ENCODE assay signal across 21 cellular contexts in the genomic region with DNA sequence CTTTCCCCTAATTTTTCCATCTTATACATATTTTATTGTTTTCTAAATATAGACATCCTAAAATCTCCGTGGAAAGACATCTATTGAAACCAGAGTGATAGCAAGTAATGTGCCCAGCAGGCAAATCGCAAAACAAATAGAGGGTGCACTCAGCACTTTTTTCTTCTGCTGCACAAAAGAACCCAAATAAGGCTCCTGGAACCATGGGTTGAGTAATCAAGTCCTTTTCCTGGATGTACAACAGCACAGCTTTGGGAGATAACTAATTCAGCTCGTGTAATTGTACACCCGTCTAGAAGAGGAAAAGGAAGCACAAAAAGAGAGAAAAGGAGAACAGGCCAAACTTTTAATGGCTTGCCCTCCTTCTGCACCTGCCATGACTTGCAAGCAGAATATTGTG.
DNase-seq lines count a peak whose midpoint lies in the region; ATAC-seq and TF ChIP-seq lines count a peak whose summit lies in the region.
"Had no signal": no experiment of that assay in that cellular context is flagged by ENCODE, and none has a peak within 500 bp of the region (broad histone marks: within the 10 kb centered on the region; RNA-seq: fewer than 3 reads in every experiment).

No MANE protein-coding gene starts in this region.

- peaks cover 0 to 2% (median 0%) of the 10 kb centered on the region in 3 donors for H3K4me1 Mint-ChIP-seq in naive B cell
- H3K4me1 Mint-ChIP-seq: activated CD4-positive, alpha-beta memory T cell treated with anti-CD3 and anti-CD28 coated beads, Interleukin-2, amount 10 ng/mL, durations not matched to agents 7 days and 5 days; activated naive CD8-positive, alpha-beta T cell treated with anti-CD3 and anti-CD28 coated beads for 36 hours; CD4-positive, CD25-positive, alpha-beta regulatory T cell; immature natural killer cell; stimulated activated naive CD8-positive, alpha-beta T cell treated with anti-CD3 and anti-CD28 coated beads, Interleukin-15, amount 100 ng/mL, for 72 hours had no signal

- no peaks in the 10 kb centered on the region for H3K9me3 Mint-ChIP-seq in naive B cell
- H3K9me3 Mint-ChIP-seq: activated CD4-positive, alpha-beta memory T cell treated with anti-CD3 and anti-CD28 coated beads, Interleukin-2, amount 10 ng/mL, durations not matched to agents 7 days and 5 days; activated naive CD8-positive, alpha-beta T cell treated with anti-CD3 and anti-CD28 coated beads for 36 hours; activated T-cell treated with anti-CD3 and anti-CD28 coated beads, Interleukin-2, amount 50 U/mL, for 72 hours; immature natural killer cell; neural crest cell; stimulated activated naive CD8-positive, alpha-beta T cell treated with anti-CD3 and anti-CD28 coated beads, Interleukin-15, amount 100 ng/mL, for 72 hours had no signal

- no peaks in the 10 kb centered on the region for H3K27me3 Mint-ChIP-seq in naive B cell
- H3K27me3 Mint-ChIP-seq: activated CD4-positive, alpha-beta memory T cell treated with anti-CD3 and anti-CD28 coated beads, Interleukin-2, amount 10 ng/mL, durations not matched to agents 7 days and 5 days; activated naive CD8-positive, alpha-beta T cell treated with anti-CD3 and anti-CD28 coated beads for 36 hours; CD4-positive, CD25-positive, alpha-beta regulatory T cell had no signal

- DNase-seq in NCI-H1105 treated with DMSO at 0.1 percent for 48 hours (lab: John Stamatoyannopoulos, UW) (peak; percentile 35), NCI-H1105 (lab: John Stamatoyannopoulos, UW) (no peak), MV-4-11 (lab: John Stamatoyannopoulos, UW) (peak; percentile 19), choroid plexus epithelial cell (ENCODE audit: low read depth) (peak; percentile 33), naive B cell (no peak)
- no peak for DNase-seq in effector CD4-positive, alpha-beta T cell
- DNase-seq: activated CD4-positive, alpha-beta memory T cell treated with anti-CD3 and anti-CD28 coated beads, Interleukin-2, amount 10 ng/mL, durations not matched to agents 7 days and 5 days; activated naive CD8-positive, alpha-beta T cell treated with anti-CD3 and anti-CD28 coated beads for 36 hours; activated T-cell treated with anti-CD3 and anti-CD28 coated beads, Interleukin-2, amount 50 U/mL, for 72 hours; CD4-positive, CD25-positive, alpha-beta regulatory T cell; central memory CD4-positive, alpha-beta T cell; effector memory CD4-positive, alpha-beta T cell; immature natural killer cell; NCI-H1436; NCI-H524 treated with DMSO at 0.1 percent for 48 hours; retina; stimulated activated naive CD8-positive, alpha-beta T cell treated with anti-CD3 and anti-CD28 coated beads, Interleukin-15, amount 100 ng/mL, for 72 hours; upper lobe of left lung had no signal

- no peak overlapping the region for H3K4me3 Mint-ChIP-seq in naive B cell
- H3K4me3 Mint-ChIP-seq: activated CD4-positive, alpha-beta memory T cell treated with anti-CD3 and anti-CD28 coated beads, Interleukin-2, amount 10 ng/mL, durations not matched to agents 7 days and 5 days; activated naive CD8-positive, alpha-beta T cell treated with anti-CD3 and anti-CD28 coated beads for 36 hours; activated T-cell treated with anti-CD3 and anti-CD28 coated beads, Interleukin-2, amount 50 U/mL, for 72 hours; immature natural killer cell; neural crest cell; stimulated activated naive CD8-positive, alpha-beta T cell treated with anti-CD3 and anti-CD28 coated beads, Interleukin-15, amount 100 ng/mL, for 72 hours had no signal

- no peak for TF ChIP-seq CTCF in choroid plexus epithelial cell (conservative IDR thresholded peaks at IDR 0.05; ENCODE audit: low read depth, low read length)

- H3K27ac Mint-ChIP-seq in naive B cell, result peak overlapping the region in 4 of 6 donors; percentile 2 to 87 (median 16)
- H3K27ac Mint-ChIP-seq: activated CD4-positive, alpha-beta memory T cell treated with anti-CD3 and anti-CD28 coated beads, Interleukin-2, amount 10 ng/mL, durations not matched to agents 7 days and 5 days; activated naive CD8-positive, alpha-beta T cell treated with anti-CD3 and anti-CD28 coated beads for 36 hours; activated T-cell treated with anti-CD3 and anti-CD28 coated beads, Interleukin-2, amount 50 U/mL, for 72 hours; CD4-positive, CD25-positive, alpha-beta regulatory T cell; immature natural killer cell had no signal

- no peak overlapping the region for H3K4me3 ChIP-seq in choroid plexus epithelial cell (ENCODE audit: low read depth, low read length)
- H3K4me3 ChIP-seq: upper lobe of left lung had no signal

- H3K36me3 Mint-ChIP-seq in naive B cell, result peaks cover 0 to 9% of the 10 kb centered on the region in 2 donors
- H3K36me3 Mint-ChIP-seq: activated naive CD8-positive, alpha-beta T cell treated with anti-CD3 and anti-CD28 coated beads for 36 hours; CD4-positive, CD25-positive, alpha-beta regulatory T cell; immature natural killer cell had no signal

- ATAC-seq in naive B cell (ENCODE audit: low read depth in 2 of 2) (no peak), GM19467 (IDR thresholded peaks at IDR 0.05; ENCODE audit: unreplicated experiment) (no peak), GM19035 (IDR thresholded peaks at IDR 0.05; ENCODE audit: unreplicated experiment) (no peak)
- ATAC-seq: activated T-cell treated with anti-CD3 and anti-CD28 coated beads, Interleukin-2, amount 50 U/mL, for 72 hours; stimulated activated naive CD8-positive, alpha-beta T cell treated with anti-CD3 and anti-CD28 coated beads, Interleukin-15, amount 100 ng/mL, for 72 hours had no signal

Comparison
In these comparisons a context has a peak if more than half of its experiments do, and no peak if none do; other contexts are left out.
1. DNase-seq: peak in NCI-H1105 treated with DMSO at 0.1 percent for 48 hours (single experiment), MV-4-11 (single experiment) and choroid plexus epithelial cell (single experiment); none in NCI-H1105 (single experiment), naive B cell (single experiment) and effector CD4-positive, alpha-beta T cell (single experiment).